In the genomic region with DNA sequence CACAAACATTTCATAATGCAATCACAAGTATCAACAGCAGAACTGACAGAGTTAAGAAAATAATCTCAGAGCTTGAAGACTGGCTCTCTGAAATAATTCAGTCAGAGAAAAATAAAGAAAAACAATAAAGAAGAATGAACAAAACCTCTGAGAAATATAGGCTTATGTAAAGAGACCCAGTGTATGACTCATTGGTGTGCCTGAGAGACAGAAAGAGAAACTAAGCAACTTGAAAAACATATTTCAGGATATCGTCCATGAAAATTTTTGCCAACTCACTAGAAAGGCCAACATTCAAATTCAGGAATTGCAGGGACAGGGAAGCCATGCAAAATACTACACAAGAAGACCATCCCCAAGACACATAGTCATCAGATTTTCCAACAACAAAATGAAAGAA, we compare ENCODE assay signal across 14 cellular contexts. TPM values are rescaled to one million over a fixed set of nuclear protein-coding genes. Genes with fewer than 3 reads are reported as not detected.
A peak's percentile ranks its signal among the peaks of the same experiment; 100 is the strongest.
DNase-seq lines count a peak whose midpoint lies in the region; ATAC-seq, FAIRE-seq and TF ChIP-seq lines count a peak whose summit lies in the region.
"Had no signal": no experiment of that assay in that cellular context is flagged by ENCODE, and none has a peak within 500 bp of the region (broad histone marks: within the 10 kb centered on the region; RNA-seq: fewer than 3 reads in every experiment).

No MANE protein-coding gene starts in this region.

- H3K27me3 Mint-ChIP-seq in stimulated activated naive CD8-positive, alpha-beta T cell treated with anti-CD3 and anti-CD28 coated beads, Interleukin-15, Interleukin-2, amounts not matched to agents 100 ng/mL and 50 ng/mL, for 24 hours: peaks cover 26% of the 10 kb centered on the region

- TF ChIP-seq CTCF in epithelial cell of esophagus (IDR thresholded peaks at IDR 0.05; ENCODE audit: insufficient read depth, low read depth, low read length, missing control alignments) (no peak), D721Med (IDR thresholded peaks at IDR 0.05; ENCODE audit: insufficient read depth, missing control alignments) (no peak)

- H3K4me3 Mint-ChIP-seq in stimulated activated naive CD8-positive, alpha-beta T cell treated with anti-CD3 and anti-CD28 coated beads, Interleukin-15, Interleukin-2, amounts not matched to agents 100 ng/mL and 50 ng/mL, for 24 hours: peak overlapping the region; percentile 62

- H3K27ac Mint-ChIP-seq in stimulated activated naive CD8-positive, alpha-beta T cell treated with anti-CD3 and anti-CD28 coated beads, Interleukin-15, Interleukin-2, amounts not matched to agents 100 ng/mL and 50 ng/mL, for 24 hours: peak overlapping the region; percentile 38

- CTCF ChIA-PET in HEK293T (lab: Yijun Ruan, JAX): no interaction called here

- H3K9me3 Mint-ChIP-seq in stimulated activated naive CD8-positive, alpha-beta T cell treated with anti-CD3 and anti-CD28 coated beads, Interleukin-15, Interleukin-2, amounts not matched to agents 100 ng/mL and 50 ng/mL, for 24 hours: no peaks in the 10 kb centered on the region

- no peak for ATAC-seq in stimulated activated naive CD8-positive, alpha-beta T cell treated with anti-CD3 and anti-CD28 coated beads, Interleukin-15, Interleukin-2, amounts not matched to agents 100 U/mL and 50 U/mL, for 24 hours
- no peak for ATAC-seq in SK-N-SH treated with all-trans-retinoic acid at 6 μM for 48 hours

- H3K4me1 Mint-ChIP-seq in stimulated activated naive CD8-positive, alpha-beta T cell treated with anti-CD3 and anti-CD28 coated beads, Interleukin-15, Interleukin-2, amounts not matched to agents 100 ng/mL and 50 ng/mL, for 24 hours (ENCODE audit: low read depth): peaks cover 18% of the 10 kb centered on the region

- no peaks in the 10 kb centered on the region for H3K36me3 Mint-ChIP-seq in stimulated activated naive CD8-positive, alpha-beta T cell treated with anti-CD3 and anti-CD28 coated beads, Interleukin-15, Interleukin-2, amounts not matched to agents 100 ng/mL and 50 ng/mL, for 24 hours (ENCODE audit: low read depth)

- POLR2A ChIA-PET in HEK293T (lab: Yijun Ruan, JAX): no interaction called here

- FAIRE-seq in D721Med (lab: Jason Lieb, UNC): no peak

- no peak overlapping the region for H3K4me3 ChIP-seq in epithelial cell of esophagus (ENCODE audit: low read length)
- H3K4me3 ChIP-seq: upper lobe of left lung had no signal

- DNase-seq in stimulated activated naive CD8-positive, alpha-beta T cell treated with anti-CD3 and anti-CD28 coated beads, Interleukin-15, Interleukin-2, amounts not matched to agents 100 U/mL and 50 U/mL, for 24 hours: no peak
- DNase-seq in RKO (ENCODE audit: low spot score): peak; percentile 48
- peak; percentile 21 for DNase-seq in epithelial cell of esophagus (ENCODE audit: low read depth)
- DNase-seq in D721Med (ENCODE audit: insufficient read length, low spot score): no peak
- DNase-seq in HEK293T (ENCODE audit: extremely low spot score): no peak
- no peak for DNase-seq in cerebellum (ENCODE audit: low spot score)
- DNase-seq: activated naive CD4-positive, alpha-beta T cell; effector CD4-positive, alpha-beta T cell; GOT3; upper lobe of left lung had no signal

TF ChIP-seq in HEK293T, 16 proteins besides CTCF, POLR2A, EP300 and RAD21:
- no peak for TF ChIP-seq BHLHE40 (IDR thresholded peaks at IDR 0.05; ENCODE audit: borderline replicate concordance)
- TF ChIP-seq CTBP1 (IDR thresholded peaks at IDR 0.05; ENCODE audit: borderline replicate concordance): no peak
- TF ChIP-seq HDGF (IDR thresholded peaks at IDR 0.05; ENCODE audit: borderline replicate concordance): no peak

TF ChIP-seq in SK-N-SH treated with all-trans-retinoic acid at 6 μM for 48 hours, 23 proteins besides CTCF, POLR2A, EP300 and RAD21:
- TF ChIP-seq ZNF70 (CRISPR knock-in tag; IDR thresholded peaks at IDR 0.05) (no peak), PPARA (CRISPR knock-in tag; IDR thresholded peaks at IDR 0.05; ENCODE audit: borderline replicate concordance) (no peak), ZNF8 (CRISPR knock-in tag; IDR thresholded peaks at IDR 0.05) (no peak), ARNTL (CRISPR knock-in tag; IDR thresholded peaks at IDR 0.05; ENCODE audit: borderline replicate concordance, low read depth) (no peak), TCF4 (CRISPR knock-in tag; IDR thresholded peaks at IDR 0.05; ENCODE audit: borderline replicate concordance) (no peak), ZC3H10 (CRISPR knock-in tag; IDR thresholded peaks at IDR 0.05) (no peak), ESRRG (CRISPR knock-in tag; IDR thresholded peaks at IDR 0.05) (no peak), CREB5 (CRISPR knock-in tag; IDR thresholded peaks at IDR 0.05; ENCODE audit: low read depth) (no peak), OSR1 (CRISPR knock-in tag; IDR thresholded peaks at IDR 0.05) (no peak), ISL1 (CRISPR knock-in tag; IDR thresholded peaks at IDR 0.05) (no peak)
- TF ChIP-seq, protein P1, sequence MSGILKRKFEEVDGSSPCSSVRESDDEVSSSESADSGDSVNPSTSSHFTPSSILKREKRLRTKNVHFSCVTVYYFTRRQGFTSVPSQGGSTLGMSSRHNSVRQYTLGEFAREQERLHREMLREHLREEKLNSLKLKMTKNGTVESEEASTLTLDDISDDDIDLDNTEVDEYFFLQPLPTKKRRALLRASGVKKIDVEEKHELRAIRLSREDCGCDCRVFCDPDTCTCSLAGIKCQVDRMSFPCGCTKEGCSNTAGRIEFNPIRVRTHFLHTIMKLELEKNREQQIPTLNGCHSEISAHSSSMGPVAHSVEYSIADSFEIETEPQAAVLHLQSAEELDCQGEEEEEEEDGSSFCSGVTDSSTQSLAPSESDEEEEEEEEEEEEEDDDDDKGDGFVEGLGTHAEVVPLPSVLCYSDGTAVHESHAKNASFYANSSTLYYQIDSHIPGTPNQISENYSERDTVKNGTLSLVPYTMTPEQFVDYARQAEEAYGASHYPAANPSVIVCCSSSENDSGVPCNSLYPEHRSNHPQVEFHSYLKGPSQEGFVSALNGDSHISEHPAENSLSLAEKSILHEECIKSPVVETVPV (CRISPR knock-in tag; IDR thresholded peaks at IDR 0.05): no peak
- TF ChIP-seq, protein P2, sequence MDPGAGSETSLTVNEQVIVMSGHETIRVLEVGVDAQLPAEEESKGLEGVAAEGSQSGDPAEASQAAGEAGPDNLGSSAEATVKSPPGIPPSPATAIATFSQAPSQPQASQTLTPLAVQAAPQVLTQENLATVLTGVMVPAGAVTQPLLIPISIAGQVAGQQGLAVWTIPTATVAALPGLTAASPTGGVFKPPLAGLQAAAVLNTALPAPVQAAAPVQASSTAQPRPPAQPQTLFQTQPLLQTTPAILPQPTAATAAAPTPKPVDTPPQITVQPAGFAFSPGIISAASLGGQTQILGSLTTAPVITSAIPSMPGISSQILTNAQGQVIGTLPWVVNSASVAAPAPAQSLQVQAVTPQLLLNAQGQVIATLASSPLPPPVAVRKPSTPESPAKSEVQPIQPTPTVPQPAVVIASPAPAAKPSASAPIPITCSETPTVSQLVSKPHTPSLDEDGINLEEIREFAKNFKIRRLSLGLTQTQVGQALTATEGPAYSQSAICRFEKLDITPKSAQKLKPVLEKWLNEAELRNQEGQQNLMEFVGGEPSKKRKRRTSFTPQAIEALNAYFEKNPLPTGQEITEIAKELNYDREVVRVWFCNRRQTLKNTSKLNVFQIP (CRISPR knock-in tag; IDR thresholded peaks at IDR 0.05; ENCODE audit: borderline replicate concordance, low read depth): no peak

RNA-seq across cellular contexts. Expression of gene APOBEC1, which starts 56.2 kb away (rescaled TPM):
- not detected for total RNA-seq in cerebellum
- total RNA-seq: mononuclear cell, pulmonary artery endothelial cell, upper lobe of left lung had no signal

Comparison
In these comparisons a context has a peak if more than half of its experiments do, and no peak if none do; other contexts are left out.
1. DNase-seq: peak in RKO (single experiment) and epithelial cell of esophagus (single experiment); none in stimulated activated naive CD8-positive, alpha-beta T cell treated with anti-CD3 and anti-CD28 coated beads, Interleukin-15, Interleukin-2, amounts not matched to agents 100 U/mL and 50 U/mL, for 24 hours (single experiment), D721Med (single experiment), HEK293T (single experiment) and cerebellum (single experiment).